In the genomic region with DNA sequence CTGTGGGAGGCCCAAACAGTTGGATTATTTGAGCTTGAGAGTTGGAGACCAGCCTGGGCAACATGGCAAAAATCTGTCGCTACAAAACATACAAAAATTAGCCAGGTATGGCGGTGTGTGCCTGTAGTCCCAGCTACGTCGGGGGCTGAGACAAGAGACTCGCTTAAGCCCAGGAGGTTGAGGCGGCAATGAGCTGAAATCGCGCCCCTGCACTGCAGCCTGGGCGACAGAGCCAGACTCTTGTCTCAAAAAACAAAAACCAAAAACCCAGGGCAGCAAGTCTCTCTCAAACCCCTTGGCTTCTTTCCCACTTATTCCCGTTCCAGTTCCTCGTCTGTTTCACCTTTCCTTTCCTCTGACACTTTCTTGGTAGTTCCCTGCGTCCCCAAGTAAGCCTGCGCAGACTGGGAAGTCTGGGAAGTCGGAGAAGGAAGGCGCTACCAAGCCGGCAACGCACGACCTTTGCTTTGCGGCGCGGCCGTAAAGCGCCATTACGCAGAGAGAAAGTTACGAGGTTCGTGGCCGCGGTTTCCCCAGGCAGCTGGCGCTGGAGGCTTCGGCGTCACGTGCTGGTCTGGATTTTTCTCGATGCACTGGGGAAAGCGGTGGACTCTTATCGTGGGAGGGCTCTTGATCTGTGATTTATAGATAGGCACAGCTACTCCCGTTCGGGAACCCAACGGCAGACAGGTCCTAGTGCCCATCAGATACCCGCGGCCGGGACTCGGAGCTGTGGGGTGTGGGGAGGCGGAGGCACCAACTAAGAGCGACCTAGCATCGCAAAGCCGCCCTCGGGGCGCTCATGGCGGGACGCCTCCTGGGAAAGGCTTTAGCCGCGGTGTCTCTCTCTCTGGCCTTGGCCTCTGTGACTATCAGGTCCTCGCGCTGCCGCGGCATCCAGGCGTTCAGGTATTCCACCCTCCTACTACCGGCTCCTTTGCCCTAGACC, we compare ENCODE assay signal across 8 cellular contexts. TPM values are rescaled to one million over a fixed set of nuclear protein-coding genes. Genes with fewer than 3 reads are reported as not detected.
DNase-seq lines count a peak whose midpoint lies in the region; ATAC-seq and TF ChIP-seq lines count a peak whose summit lies in the region.

A gene with protein sequence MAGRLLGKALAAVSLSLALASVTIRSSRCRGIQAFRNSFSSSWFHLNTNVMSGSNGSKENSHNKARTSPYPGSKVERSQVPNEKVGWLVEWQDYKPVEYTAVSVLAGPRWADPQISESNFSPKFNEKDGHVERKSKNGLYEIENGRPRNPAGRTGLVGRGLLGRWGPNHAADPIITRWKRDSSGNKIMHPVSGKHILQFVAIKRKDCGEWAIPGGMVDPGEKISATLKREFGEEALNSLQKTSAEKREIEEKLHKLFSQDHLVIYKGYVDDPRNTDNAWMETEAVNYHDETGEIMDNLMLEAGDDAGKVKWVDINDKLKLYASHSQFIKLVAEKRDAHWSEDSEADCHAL (plus strand): TSS at position 470 of the 949 bp plus-strand sequence. CDS start 333 bp downstream, at position 803.

- H3K4me1 Mint-ChIP-seq in IgD-negative memory B cell: peaks cover 22 to 29% (median 22%) of the 10 kb centered on the region in 3 donors

- H3K4me3 ChIP-seq in epithelial cell of esophagus (ENCODE audit: low read length) (peak within 1 kb of the TSS; percentile 87), mucosa of descending colon (peak within 1 kb of the TSS; percentile 58)

- no peaks in the 10 kb centered on the region for H3K9me3 ChIP-seq in mucosa of descending colon

- intact Hi-C loops in mucosa of descending colon (cut with DNase I, micrococcal nuclease): no loop called here

- no peaks in the 10 kb centered on the region for H3K27me3 Mint-ChIP-seq in IgD-negative memory B cell

- peak; percentile 85 for ATAC-seq in GM21529 (IDR thresholded peaks at IDR 0.05; ENCODE audit: unreplicated experiment)
- ATAC-seq in mucosa of descending colon: peak; percentile 95

- no peaks in the 10 kb centered on the region for H3K9me3 Mint-ChIP-seq in IgD-negative memory B cell

- peak within 1 kb of the TSS; percentile 94 to 100 (median 96) for H3K27ac Mint-ChIP-seq in IgD-negative memory B cell

- H3K4me1 ChIP-seq in mucosa of descending colon (ENCODE audit: low read depth): peaks cover 32% of the 10 kb centered on the region

- H3K36me3 ChIP-seq in mucosa of descending colon (ENCODE audit: low read depth): no peaks in the 10 kb centered on the region

- DNase-seq in DMS153 (lab: John Stamatoyannopoulos, UW) (peak; percentile 89), OCI-M2 (lab: John Stamatoyannopoulos, UW; ENCODE audit: unreplicated experiment) (peak; percentile 73), activated T-cell treated with anti-CD3 and anti-CD28 coated beads for 4 hours (peak; percentile 78), epithelial cell of esophagus (ENCODE audit: low read depth) (peak; percentile 93), mucosa of descending colon (peak; percentile 96 to 100 (median 97))
- peak; percentile 84 for DNase-seq in stimulated activated CD8-positive, alpha-beta memory T cell treated with anti-CD3 and anti-CD28 coated beads, Interleukin-4, amount 100 ng/mL, for 24 hours (ENCODE audit: low read depth)

- peaks cover 2% of the 10 kb centered on the region for H3K36me3 Mint-ChIP-seq in IgD-negative memory B cell

- TF ChIP-seq CTCF in epithelial cell of esophagus (IDR thresholded peaks at IDR 0.05; ENCODE audit: insufficient read depth, low read depth, low read length, missing control alignments) (no peak), mucosa of descending colon (IDR thresholded peaks at IDR 0.05) (no peak)

- peak within 1 kb of the TSS; percentile 94 to 100 (median 97) for H3K4me3 Mint-ChIP-seq in IgD-negative memory B cell

RNA-seq across cellular contexts. Expression of the gene that starts here (rescaled TPM):
- polyA plus RNA-seq in IgD-negative memory B cell: 23.6 TPM
- 10 to 100 TPM; 32.5 to 35.8 (median 32.8) TPM for total RNA-seq in mucosa of descending colon

Comparison
In these comparisons a context has a peak if more than half of its experiments do, and no peak if none do; other contexts are left out.
1. Peak in every context shown above with its lines: DNase-seq, ATAC-seq and H3K4me3 ChIP-seq.